1 cellular context compared by ENCODE assay signal in genomic region chr10:16904619-16905018, GRCh38.
TF ChIP-seq lines count a peak whose summit lies in the region.

No MANE protein-coding gene starts in this region.

TF ChIP-seq in K562, 482 proteins besides CTCF, POLR2A, EP300 and RAD21 (continued from another document):
- no peak for TF ChIP-seq YBX1 (IDR thresholded peaks at IDR 0.05)
- TF ChIP-seq COPS2 (conservative IDR thresholded peaks at IDR 0.05), result no peak
- TF ChIP-seq ZNF175 (CRISPR knock-in tag; IDR thresholded peaks at IDR 0.05; ENCODE audit: low read depth), result no peak
- TF ChIP-seq FOXA3 (CRISPR knock-in tag; conservative IDR thresholded peaks at IDR 0.05 in 1 of 2, IDR thresholded peaks at IDR 0.05 in 1 of 2), result peak in 1 of 2 experiments; percentile 78; a peak in 2 of 4 replicates
- TF ChIP-seq ZNF785 (CRISPR knock-in tag; IDR thresholded peaks at IDR 0.05), result no peak
- no peak for TF ChIP-seq HMGXB4 (CRISPR knock-in tag; IDR thresholded peaks at IDR 0.05)
- no peak for TF ChIP-seq EZH2 (IDR thresholded peaks at IDR 0.05; ENCODE audit: borderline replicate concordance, low read depth, low read length)
- TF ChIP-seq POLR2AphosphoS5 (IDR thresholded peaks at IDR 0.05; ENCODE audit: control insufficient read depth, insufficient read depth, low read depth, low read length), result no peak
- TF ChIP-seq TCF3 (CRISPR knock-in tag; IDR thresholded peaks at IDR 0.05), result peak; percentile 39; the same call in 1 of the 2 replicates
- TF ChIP-seq SIN3A (IDR thresholded peaks at IDR 0.05; ENCODE audit: borderline replicate concordance in 2 of 2, control insufficient read depth in 1 of 2, low read depth in 2 of 2, low read length in 2 of 2), result no peak
- no peak for TF ChIP-seq KAT2B (IDR thresholded peaks at IDR 0.05; ENCODE audit: low read depth, low read length)
- TF ChIP-seq SRF (CRISPR knock-in tag; IDR thresholded peaks at IDR 0.05), result peak in 1 of 2 experiments; percentile 28; a peak in 1 of 4 replicates
- peak in 1 of 2 experiments; percentile 28; a peak in 1 of 4 replicates for TF ChIP-seq TEAD1 (CRISPR knock-in tag; IDR thresholded peaks at IDR 0.05)
- TF ChIP-seq SMARCE1 (IDR thresholded peaks at IDR 0.05), result peak; percentile 27; the same call in 1 of the 2 replicates
- TF ChIP-seq ZNF561 (CRISPR knock-in tag; conservative IDR thresholded peaks at IDR 0.05), result no peak
- no peak for TF ChIP-seq ZNF174 (CRISPR knock-in tag; IDR thresholded peaks at IDR 0.05)
- no peak for TF ChIP-seq PKNOX1 (IDR thresholded peaks at IDR 0.05)
